In genomic region chr10:329361-330099, GRCh38 we compare ENCODE assay signal across 1 cellular context.
TF ChIP-seq lines count a peak whose summit lies in the region.

No MANE protein-coding gene starts in this region.

TF ChIP-seq in H1, 55 proteins besides CTCF, POLR2A, EP300 and RAD21 (continued from another document):
- TF ChIP-seq CHD7 (IDR thresholded peaks at IDR 0.05; ENCODE audit: insufficient replicate concordance, low read length) (no peak), CREB1 (IDR thresholded peaks at IDR 0.05) (no peak), JUN (IDR thresholded peaks at IDR 0.05; ENCODE audit: low read depth, low read length) (no peak), RNF2 (IDR thresholded peaks at IDR 0.05; ENCODE audit: borderline replicate concordance, low read depth, low read length, missing control alignments, poor library complexity, severe bottlenecking) (no peak), CBX8 (IDR thresholded peaks at IDR 0.05; ENCODE audit: borderline replicate concordance, low read depth, low read length) (no peak), CTBP2 (IDR thresholded peaks at IDR 0.05; ENCODE audit: borderline replicate concordance, insufficient read depth, insufficient read length, low read length) (no peak), ATF3 (IDR thresholded peaks at IDR 0.05; ENCODE audit: insufficient read depth, low read depth, low read length) (no peak), HDAC6 (IDR thresholded peaks at IDR 0.05; ENCODE audit: low read depth, low read length) (no peak)
